In genomic region chr5:80069251-80069650, GRCh38 we compare ENCODE assay signal across 14 cellular contexts. TPM values are rescaled to one million over a fixed set of nuclear protein-coding genes. Genes with fewer than 3 reads are reported as not detected.
DNase-seq lines count a peak whose midpoint lies in the region; ATAC-seq and TF ChIP-seq lines count a peak whose summit lies in the region.
"Had no signal": no experiment of that assay in that cellular context is flagged by ENCODE, and none has a peak within 500 bp of the region (broad histone marks: within the 10 kb centered on the region; RNA-seq: fewer than 3 reads in every experiment).

No MANE protein-coding gene starts in this region.

- no peak overlapping the region for H3K4me3 ChIP-seq in mesenchymal stem cell (ENCODE audit: insufficient read depth in 1 of 2, low read depth in 1 of 2, low read length in 2 of 2)

- no peak overlapping the region for H3K14ac ChIP-seq in mesenchymal stem cell (ENCODE audit: low read length in 2 of 2)

- no peak overlapping the region for H3K18ac ChIP-seq in mesenchymal stem cell (ENCODE audit: low read depth in 1 of 2, low read length in 2 of 2)

- no peak overlapping the region for H2AFZ ChIP-seq in mesenchymal stem cell (ENCODE audit: low read depth, low read length)

- peak; percentile 57 for DNase-seq in AG09319 (ENCODE audit: extremely low read depth, low read depth)
- peak; percentile 18 for DNase-seq in GM04504 (ENCODE audit: low read depth)
- DNase-seq in NCI-H524 treated with DMSO at 0.1 percent for 48 hours (lab: John Stamatoyannopoulos, UW), result peak; percentile 95
- no peak for DNase-seq in mesenchymal stem cell
- no peak for DNase-seq in KG1 (lab: John Stamatoyannopoulos, UW)
- no peak for DNase-seq in DMS53 treated with DMSO at 0.1 percent for 48 hours (lab: John Stamatoyannopoulos, UW; ENCODE audit: unreplicated experiment)
- DNase-seq: activated CD4-positive, alpha-beta T cell treated with anti-CD3 and anti-CD28 coated beads for 36 hours; activated gamma-delta T cell; amniotic stem cell; COR-L47; dorsolateral prefrontal cortex; NCI-H187 had no signal

- no peaks in the 10 kb centered on the region for H3K79me1 ChIP-seq in mesenchymal stem cell (replicated peaks; ENCODE audit: low read length, poor library complexity, severe bottlenecking)

- no peak overlapping the region for H2BK15ac ChIP-seq in mesenchymal stem cell (ENCODE audit: low read depth, poor library complexity, severe bottlenecking)

- no peak overlapping the region for H3K4me2 ChIP-seq in mesenchymal stem cell (ENCODE audit: low read length, poor library complexity, severe bottlenecking)

- H2BK5ac ChIP-seq in mesenchymal stem cell (ENCODE audit: low read depth, low read length, poor library complexity, severe bottlenecking), result no peak overlapping the region

- H2BK12ac ChIP-seq in mesenchymal stem cell (ENCODE audit: low read length in 2 of 2), result no peak overlapping the region

- 93% methylated on average over 2 of the region's 2 CpGs for WGBS in mesenchymal stem cell

- H3K27ac ChIP-seq in mesenchymal stem cell (ENCODE audit: low read length, poor library complexity, severe bottlenecking), result no peak overlapping the region

- H2AK5ac ChIP-seq in mesenchymal stem cell (ENCODE audit: low read length, severe bottlenecking), result no peak overlapping the region

- no peak overlapping the region for H3K4ac ChIP-seq in mesenchymal stem cell (ENCODE audit: low read depth in 1 of 2, low read length in 2 of 2)

- ATAC-seq in GM21619 (IDR thresholded peaks at IDR 0.05; ENCODE audit: unreplicated experiment), result no peak
- ATAC-seq in GM18519 (IDR thresholded peaks at IDR 0.05; ENCODE audit: low FRiP score, unreplicated experiment), result no peak
- ATAC-seq: activated CD4-positive, alpha-beta T cell treated with anti-CD3 and anti-CD28 coated beads for 36 hours had no signal

- peak overlapping the region; percentile 12 for H3K9ac ChIP-seq in mesenchymal stem cell (ENCODE audit: low read length)

- no peaks in the 10 kb centered on the region for H3K9me3 ChIP-seq in mesenchymal stem cell (ENCODE audit: control insufficient read depth, low read length)

- no peak overlapping the region for H3K23ac ChIP-seq in mesenchymal stem cell (ENCODE audit: low read length in 2 of 2)

- H3K27me3 ChIP-seq in mesenchymal stem cell (ENCODE audit: control insufficient read depth in 1 of 2, insufficient read depth in 1 of 2, low read length in 2 of 2), result no peaks in the 10 kb centered on the region
- H3K27me3 ChIP-seq: dorsolateral prefrontal cortex had no signal

- H3K36me3 ChIP-seq in mesenchymal stem cell (ENCODE audit: control insufficient read depth in 1 of 2, insufficient read depth in 2 of 2, low read depth in 1 of 2, low read length in 2 of 2), result no peaks in the 10 kb centered on the region

- no peaks in the 10 kb centered on the region for H3K4me1 ChIP-seq in mesenchymal stem cell (ENCODE audit: control insufficient read depth, insufficient read depth, low read depth, low read length)

- H2BK120ac ChIP-seq in mesenchymal stem cell (ENCODE audit: low read depth, low read length), result no peak overlapping the region

- no peak overlapping the region for H4K8ac ChIP-seq in mesenchymal stem cell (ENCODE audit: low read length)

- TF ChIP-seq CTCF in AG09319 (IDR thresholded peaks at IDR 0.05; ENCODE audit: low read depth, low read length), result no peak

- H4K91ac ChIP-seq in mesenchymal stem cell (ENCODE audit: low read length), result no peak overlapping the region

RNA-seq across cellular contexts. Expression of gene THBS4, which starts 34.1 kb away (rescaled TPM):
- 0.26 TPM for polyA plus RNA-seq in mesenchymal stem cell (2013, experiment 1 of 2)
- 0.12 TPM for polyA plus RNA-seq in mesenchymal stem cell (2013, experiment 2 of 2)

Comparison
In these comparisons a context has a peak if more than half of its experiments do, and no peak if none do; other contexts are left out.
1. DNase-seq: peak in AG09319 (single experiment), GM04504 (single experiment) and NCI-H524 treated with DMSO at 0.1 percent for 48 hours (single experiment); none in mesenchymal stem cell (single experiment), KG1 (single experiment) and DMS53 treated with DMSO at 0.1 percent for 48 hours (single experiment).